Comparison of ENCODE assay signal across 8 cellular contexts in the genomic region with DNA sequence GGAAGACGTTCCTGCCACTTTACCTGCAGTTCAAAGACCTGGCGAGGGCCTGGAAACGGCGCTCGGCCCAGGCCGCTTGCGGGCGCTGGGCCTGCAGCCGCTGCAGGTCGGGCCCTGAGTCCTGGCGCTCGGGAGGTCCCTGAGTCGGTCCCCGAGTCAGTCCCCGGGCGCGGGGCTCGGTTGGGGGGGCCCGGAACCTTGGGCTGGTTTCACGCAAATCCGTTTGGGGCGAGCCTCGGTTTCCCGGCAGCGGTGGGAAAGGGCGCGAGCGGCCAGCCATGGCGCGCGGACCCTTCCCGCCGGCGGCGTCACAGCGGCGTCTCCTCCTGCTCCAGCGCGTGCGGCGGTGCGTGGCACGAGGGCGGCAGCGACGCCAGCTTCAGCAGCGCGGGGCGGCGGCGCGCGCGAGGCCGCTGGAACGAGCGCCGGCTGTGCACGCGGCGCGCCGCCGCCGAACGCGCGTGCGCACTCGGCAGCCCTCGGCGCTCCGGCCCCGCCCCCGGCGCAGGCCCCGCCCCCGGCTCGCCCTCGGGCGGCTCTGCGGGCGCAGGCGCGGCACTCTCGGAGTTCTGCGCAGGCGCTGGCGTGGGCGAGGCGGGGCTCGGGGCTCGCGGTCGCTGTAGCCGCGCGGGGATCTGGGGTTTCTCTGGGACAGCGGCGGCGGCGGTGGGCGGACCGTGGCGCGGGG. TPM values are rescaled to one million over a fixed set of nuclear protein-coding genes. Genes with fewer than 3 reads are reported as not detected.
A peak's percentile ranks its signal among the peaks of the same experiment; 100 is the strongest.
DNase-seq lines count a peak whose midpoint lies in the region; ATAC-seq and TF ChIP-seq lines count a peak whose summit lies in the region.

No MANE protein-coding gene starts in this region.

- DNase-seq in AG10803 (ENCODE audit: low read depth): peak; percentile 77
- DNase-seq in NCI-H345 (lab: John Stamatoyannopoulos, UW): peak; percentile 76
- DNase-seq in activated CD4-positive, alpha-beta T cell treated with anti-CD3 and anti-CD28 coated beads for 36 hours: peak; percentile 93
- peak; percentile 69 for DNase-seq in choroid plexus epithelial cell (ENCODE audit: low read depth)
- peak; percentile 73 to 88 (median 84) for DNase-seq in stimulated activated CD4-positive, alpha-beta T cell treated with anti-CD3 and anti-CD28 coated beads, Interleukin-1b, Interleukin-23, amount 100 ng/mL, for 24 hours (ENCODE audit: low read depth in 4 of 4, low spot score in 1 of 4)

- TF ChIP-seq CTCF in AG10803 (conservative IDR thresholded peaks at IDR 0.05; ENCODE audit: low read length) (no peak), choroid plexus epithelial cell (conservative IDR thresholded peaks at IDR 0.05; ENCODE audit: low read depth, low read length) (no peak)

- H3K27ac ChIP-seq in layer of hippocampus (ENCODE audit: low read depth, low read length): peak overlapping the region; percentile 71

- H3K27ac Mint-ChIP-seq in activated CD4-positive, alpha-beta T cell treated with anti-CD3 and anti-CD28 coated beads for 36 hours: peak overlapping the region; percentile 93

- H3K27me3 Mint-ChIP-seq in activated CD4-positive, alpha-beta T cell treated with anti-CD3 and anti-CD28 coated beads for 36 hours: peaks cover 4% of the 10 kb centered on the region

- H3K4me3 Mint-ChIP-seq in activated CD4-positive, alpha-beta T cell treated with anti-CD3 and anti-CD28 coated beads for 36 hours: peak overlapping the region; percentile 88

- H3K4me3 ChIP-seq in AG10803 (ENCODE audit: low read length): peak overlapping the region; percentile 73
- H3K4me3 ChIP-seq in choroid plexus epithelial cell (ENCODE audit: low read depth, low read length): peak overlapping the region; percentile 71

- H3K27me3 ChIP-seq in layer of hippocampus (ENCODE audit: control insufficient read depth, insufficient read depth, low read length): peaks cover 16% of the 10 kb centered on the region

- ATAC-seq in GM19023 (IDR thresholded peaks at IDR 0.05; ENCODE audit: unreplicated experiment): peak; percentile 66
- peak; percentile 72 for ATAC-seq in HG03175 (IDR thresholded peaks at IDR 0.05; ENCODE audit: unreplicated experiment)
- ATAC-seq in activated CD4-positive, alpha-beta T cell treated with anti-CD3 and anti-CD28 coated beads for 36 hours: peak; percentile 80

- intact Hi-C loops in activated CD4-positive, alpha-beta T cell treated with anti-CD3 and anti-CD28 coated beads for 36 hours (cut with DNase I, micrococcal nuclease): loop anchor here (1.0 to 10.0 kb wide), 14 partner anchors 8 to 1326 kb away; a partner anchor contains a TSS

- peaks cover 25% of the 10 kb centered on the region for H3K4me1 Mint-ChIP-seq in activated CD4-positive, alpha-beta T cell treated with anti-CD3 and anti-CD28 coated beads for 36 hours

- POLR2A ChIA-PET in activated CD4-positive, alpha-beta T cell treated with anti-CD3 and anti-CD28 coated beads for 36 hours (lab: Charles Lee): interaction anchor here (0.6 to 1.6 kb wide), 3 partner anchors 11 to 26 kb away, joined by 3 to 10 read pairs (median 3); no protein-coding TSS in a partner anchor

- CTCF ChIA-PET in activated CD4-positive, alpha-beta T cell treated with anti-CD3 and anti-CD28 coated beads for 36 hours (lab: Charles Lee): interaction anchor here (0.6 to 1.7 kb wide), 7 partner anchors 13 to 823 kb away, joined by 3 to 10 read pairs (median 4); no protein-coding TSS in a partner anchor

- no peaks in the 10 kb centered on the region for H3K9me3 Mint-ChIP-seq in activated CD4-positive, alpha-beta T cell treated with anti-CD3 and anti-CD28 coated beads for 36 hours (ENCODE audit: low read depth)

- peaks cover 27% of the 10 kb centered on the region for H3K36me3 Mint-ChIP-seq in activated CD4-positive, alpha-beta T cell treated with anti-CD3 and anti-CD28 coated beads for 36 hours (ENCODE audit: low read depth)

RNA-seq across cellular contexts. Expression of a gene that starts 29.8 kb away (rescaled TPM):
- 10 to 100 TPM; 49.7 to 62.7 TPM for total RNA-seq in activated CD4-positive, alpha-beta T cell treated with anti-CD3 and anti-CD28 coated beads for 36 hours

RNA-seq across cellular contexts. Expression of a gene that starts 51.4 kb away (rescaled TPM):
- total RNA-seq in activated CD4-positive, alpha-beta T cell treated with anti-CD3 and anti-CD28 coated beads for 36 hours: 1 to 10 TPM; 2.1 to 2.4 TPM

Comparison
In these comparisons a context has a peak if more than half of its experiments do, and no peak if none do; other contexts are left out.
1. Peak in every context shown above with its lines: DNase-seq, ATAC-seq, H3K4me3 ChIP-seq and H3K27ac ChIP-seq.